16 cellular contexts compared by ENCODE assay signal in the genomic region with DNA sequence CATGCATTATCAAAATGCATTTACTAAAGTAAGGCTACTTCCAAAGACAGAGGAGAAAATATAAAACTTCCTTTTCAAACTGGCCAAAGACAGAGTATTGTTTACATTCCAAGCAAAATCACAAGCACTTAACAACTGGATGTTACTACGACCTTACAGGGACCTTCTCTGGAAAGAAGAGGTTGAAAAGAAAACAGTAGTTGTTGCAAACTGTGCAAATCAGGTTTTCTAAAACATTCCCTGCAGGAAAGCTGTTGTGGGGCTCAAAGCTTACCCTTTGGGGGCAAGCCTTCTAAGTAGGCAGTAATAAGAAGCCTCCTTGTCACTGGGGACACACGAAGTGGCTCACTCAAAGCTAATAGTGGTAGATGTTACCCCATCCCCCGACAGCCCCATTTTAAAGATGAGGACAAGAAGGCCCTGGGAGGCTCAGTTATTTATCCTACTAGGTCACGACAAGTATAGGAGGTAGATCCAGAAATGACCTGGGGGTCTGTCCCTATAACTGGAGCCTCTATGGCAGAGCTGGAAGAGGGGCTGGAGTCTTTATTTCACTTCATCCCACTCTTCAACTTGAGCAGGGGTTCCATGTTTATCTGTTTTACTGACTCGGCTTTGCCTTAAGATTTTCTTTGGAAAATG. TPM values are rescaled to one million over a fixed set of nuclear protein-coding genes. Genes with fewer than 3 reads are reported as not detected.
DNase-seq lines count a peak whose midpoint lies in the region; ATAC-seq, FAIRE-seq and TF ChIP-seq lines count a peak whose summit lies in the region.
"Had no signal": no experiment of that assay in that cellular context is flagged by ENCODE, and none has a peak within 500 bp of the region (broad histone marks: within the 10 kb centered on the region; RNA-seq: fewer than 3 reads in every experiment).

No MANE protein-coding gene starts in this region.

- intact Hi-C loops in left lung (cut with DNase I) = no loop called here
- intact Hi-C loops in uterus (cut with DNase I; ENCODE audit: low total_unique reads) = no loop called here

- TF ChIP-seq CTCF in left lung (IDR thresholded peaks at IDR 0.05) (no peak), uterus (IDR thresholded peaks at IDR 0.05) (no peak)

- H3K9me3 ChIP-seq in left lung = no peaks in the 10 kb centered on the region
- no peaks in the 10 kb centered on the region for H3K9me3 ChIP-seq in uterus
- H3K9me3 ChIP-seq: gastrocnemius medialis, pancreas had no signal

- no peaks in the 10 kb centered on the region for H3K27me3 ChIP-seq in left lung
- no peaks in the 10 kb centered on the region for H3K27me3 ChIP-seq in uterus
- H3K27me3 ChIP-seq: gastrocnemius medialis, pancreas had no signal

- peak; percentile 82 for FAIRE-seq in endometrium (lab: Jason Lieb, UNC)
- FAIRE-seq: G401.6, pancreas had no signal

- H3K36me3 ChIP-seq in left lung (no peaks in the 10 kb centered on the region), uterus (no peaks in the 10 kb centered on the region)
- H3K36me3 ChIP-seq: gastrocnemius medialis, pancreas had no signal

- peak; percentile 66 for DNase-seq in M059J (ENCODE audit: low read depth)
- no peak for DNase-seq in left lung
- DNase-seq in uterus = no peak
- DNase-seq in activated CD4-positive, alpha-beta T cell treated with anti-CD3 and anti-CD28 coated beads, Interleukin-2, amount 50 U/mL, for 4 hours = no peak
- DNase-seq in D341Med (ENCODE audit: low spot score) = no peak
- DNase-seq: anterior cingulate cortex; CD8-positive, alpha-beta memory T cell; gastrocnemius medialis; NCI-H1417 treated with DMSO at 0.1 percent for 48 hours; NCI-H345; stimulated activated naive CD8-positive, alpha-beta T cell treated with anti-CD3 and anti-CD28 coated beads, Interleukin-15, Interleukin-2, amounts not matched to agents 100 U/mL and 50 U/mL, for 24 hours had no signal

- H3K4me1 ChIP-seq in left lung (peaks cover 8 to 16% of the 10 kb centered on the region in 2 donors), uterus (peaks cover 0 to 25% of the 10 kb centered on the region in 2 donors)

- no peak for TF ChIP-seq POLR2A in uterus (IDR thresholded peaks at IDR 0.05)

- H3K4me3 ChIP-seq in left lung = no peak overlapping the region
- H3K4me3 ChIP-seq in uterus = no peak overlapping the region
- H3K4me3 ChIP-seq: gastrocnemius medialis, pancreas, SK-N-MC had no signal

- H3K27ac ChIP-seq in left lung (peak overlapping the region; percentile 38 to 56), uterus (peak overlapping the region; percentile 70 to 89)
- H3K27ac ChIP-seq: gastrocnemius medialis, pancreas, SK-N-MC had no signal

- peak; percentile 29 for ATAC-seq in left lung
- no peak for ATAC-seq in HG02571 (IDR thresholded peaks at IDR 0.05; ENCODE audit: unreplicated experiment)
- ATAC-seq: stimulated activated naive CD8-positive, alpha-beta T cell treated with anti-CD3 and anti-CD28 coated beads, Interleukin-15, Interleukin-2, amounts not matched to agents 100 U/mL and 50 U/mL, for 24 hours had no signal

RNA-seq across cellular contexts. Expression of gene ATXN7L1, which starts 46.6 kb away (rescaled TPM):
- total RNA-seq in M059J (2014; rRNA removed; shearing (Covaris generic)) = 7.7 and 30.2 TPM in 2 replicates
- total RNA-seq in left lung (10 to 100 TPM; 13.0 to 13.4 TPM), uterus (10 to 100 TPM in 2 of 4 donors, 1 to 10 TPM in 2; 4.4 to 22.4 (median 11.0) TPM)
